ENCODE assay signal across 9 cellular contexts in the genomic region with DNA sequence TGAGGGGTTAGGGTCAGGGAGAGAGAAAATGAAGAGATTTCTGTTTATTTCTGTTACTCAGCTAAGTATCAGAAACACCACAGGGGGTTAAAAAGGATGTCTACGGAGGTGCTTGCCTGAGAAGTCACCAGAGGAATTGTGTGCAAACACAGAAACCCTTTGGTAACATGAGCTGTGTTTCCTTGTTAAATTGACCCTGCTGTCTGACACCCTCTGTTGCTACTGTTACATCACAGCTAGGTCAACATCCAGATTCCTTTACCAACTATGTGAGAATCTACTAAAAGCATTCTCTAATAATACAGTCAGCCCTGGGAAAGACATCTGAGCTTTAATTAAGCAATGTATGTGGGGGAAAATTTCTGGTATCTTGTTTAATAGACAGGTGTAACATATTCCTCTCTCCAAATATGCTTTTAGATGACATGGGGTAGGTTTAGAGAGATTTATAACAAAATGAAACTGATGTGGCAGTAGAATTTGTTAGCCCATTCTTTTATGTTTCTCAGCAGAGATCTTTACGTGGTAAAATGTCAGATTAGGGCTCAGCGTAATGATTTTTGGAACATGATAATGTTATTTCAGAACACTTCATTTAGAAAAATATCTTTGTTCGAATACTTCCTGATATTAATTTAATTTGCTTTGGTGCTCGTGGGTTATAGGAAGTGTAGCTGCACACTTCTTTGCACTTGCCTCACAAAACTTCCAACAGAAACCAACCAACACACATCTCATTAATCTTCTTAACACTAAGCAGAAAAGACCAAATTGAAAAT.
DNase-seq lines count a peak whose midpoint lies in the region; ATAC-seq and TF ChIP-seq lines count a peak whose summit lies in the region.
"Had no signal": no experiment of that assay in that cellular context is flagged by ENCODE, and none has a peak within 500 bp of the region (broad histone marks: within the 10 kb centered on the region; RNA-seq: fewer than 3 reads in every experiment).

No MANE protein-coding gene starts in this region.

- no peaks in the 10 kb centered on the region for H3K27me3 ChIP-seq in mesenchymal stem cell (ENCODE audit: control insufficient read depth in 1 of 2, insufficient read depth in 1 of 2, low read length in 2 of 2)

- no peak overlapping the region for H3K23ac ChIP-seq in mesenchymal stem cell (ENCODE audit: low read length in 2 of 2)

- H3K9me3 ChIP-seq in mesenchymal stem cell (ENCODE audit: control insufficient read depth, low read length), result no peaks in the 10 kb centered on the region

- no peak overlapping the region for H2AFZ ChIP-seq in mesenchymal stem cell (ENCODE audit: low read depth, low read length)

- DNase-seq in AG08396 (ENCODE audit: low spot score) (peak; percentile 32), cardiac fibroblast (ENCODE audit: low read depth in 2 of 2) (peak; percentile 80 to 87), mesenchymal stem cell (peak; percentile 83), GM19240 (ENCODE audit: insufficient read length, low spot score) (no peak), retina (no peak), putamen (ENCODE audit: low spot score) (no peak)
- DNase-seq: MV-4-11 had no signal

- H4K91ac ChIP-seq in mesenchymal stem cell (ENCODE audit: low read length), result no peak overlapping the region

- no peak overlapping the region for H3K14ac ChIP-seq in mesenchymal stem cell (ENCODE audit: low read length in 2 of 2)

- H3K27ac ChIP-seq in mesenchymal stem cell (ENCODE audit: low read length, poor library complexity, severe bottlenecking), result peak overlapping the region; percentile 36

- H4K8ac ChIP-seq in mesenchymal stem cell (ENCODE audit: low read length), result no peak overlapping the region

- peak; percentile 23 for ATAC-seq in HG03342 (IDR thresholded peaks at IDR 0.05; ENCODE audit: unreplicated experiment)
- ATAC-seq in GM18505 (IDR thresholded peaks at IDR 0.05; ENCODE audit: unreplicated experiment), result no peak

- H3K4me3 ChIP-seq in cardiac fibroblast (replicated peaks in 1 of 2; ENCODE audit: low read depth in 2 of 2, low read length in 2 of 2), result no peak overlapping the region
- H3K4me3 ChIP-seq in mesenchymal stem cell (ENCODE audit: insufficient read depth in 1 of 2, low read depth in 1 of 2, low read length in 2 of 2), result no peak overlapping the region

- H3K9ac ChIP-seq in mesenchymal stem cell (ENCODE audit: low read length), result no peak overlapping the region

- H2BK120ac ChIP-seq in mesenchymal stem cell (ENCODE audit: low read depth, low read length), result no peak overlapping the region

- no peak for TF ChIP-seq CTCF in cardiac fibroblast (IDR thresholded peaks at IDR 0.05; ENCODE audit: low read depth, low read length)

- H2BK15ac ChIP-seq in mesenchymal stem cell (ENCODE audit: low read depth, poor library complexity, severe bottlenecking), result no peak overlapping the region

- no peak for TF ChIP-seq POLR2A in GM18505 (IDR thresholded peaks at IDR 0.05; ENCODE audit: borderline replicate concordance, extremely low read depth, insufficient read depth, insufficient read length)

- no peaks in the 10 kb centered on the region for H3K36me3 ChIP-seq in mesenchymal stem cell (ENCODE audit: control insufficient read depth in 1 of 2, insufficient read depth in 2 of 2, low read depth in 1 of 2, low read length in 2 of 2)

- H3K4ac ChIP-seq in mesenchymal stem cell (ENCODE audit: low read depth in 1 of 2, low read length in 2 of 2), result no peak overlapping the region

- no peaks in the 10 kb centered on the region for H3K4me1 ChIP-seq in mesenchymal stem cell (ENCODE audit: control insufficient read depth, insufficient read depth, low read depth, low read length)

- no peak overlapping the region for H3K4me2 ChIP-seq in mesenchymal stem cell (ENCODE audit: low read length, poor library complexity, severe bottlenecking)

- WGBS in mesenchymal stem cell, result 25% methylated on average over 2 of the region's 5 CpGs

- H3K18ac ChIP-seq in mesenchymal stem cell (ENCODE audit: low read depth in 1 of 2, low read length in 2 of 2), result no peak overlapping the region

- H2AK5ac ChIP-seq in mesenchymal stem cell (ENCODE audit: low read length, severe bottlenecking), result no peak overlapping the region

- H3K79me1 ChIP-seq in mesenchymal stem cell (replicated peaks; ENCODE audit: low read length, poor library complexity, severe bottlenecking), result no peaks in the 10 kb centered on the region

- H2BK12ac ChIP-seq in mesenchymal stem cell (ENCODE audit: low read length in 2 of 2), result no peak overlapping the region

- no peak overlapping the region for H2BK5ac ChIP-seq in mesenchymal stem cell (ENCODE audit: low read depth, low read length, poor library complexity, severe bottlenecking)

Comparison
In these comparisons a context has a peak if more than half of its experiments do, and no peak if none do; other contexts are left out.
1. DNase-seq: peak in AG08396 (single experiment), cardiac fibroblast (2 of 2) and mesenchymal stem cell (single experiment); none in GM19240 (single experiment), retina (single experiment) and putamen (single experiment).